2 cellular contexts compared by ENCODE assay signal in the genomic region with DNA sequence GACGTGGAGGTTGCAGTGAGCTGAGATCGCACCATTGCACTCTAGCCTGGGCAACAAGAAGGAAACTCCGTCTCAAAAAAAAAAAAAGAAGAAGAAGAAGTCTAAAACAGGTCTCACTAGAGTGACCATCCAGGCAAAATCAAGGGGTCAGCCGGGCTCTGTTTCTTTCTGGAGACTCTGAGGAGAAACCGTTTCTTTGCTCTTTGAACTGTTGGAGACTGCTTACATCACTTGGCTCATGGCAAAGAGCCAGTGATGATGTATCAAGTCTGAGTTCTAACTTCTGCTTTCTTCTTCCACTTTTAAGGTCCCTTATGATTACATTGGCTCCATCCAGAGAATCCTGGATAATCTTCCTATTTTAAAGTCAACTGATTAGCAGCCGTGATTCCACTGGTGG.
TF ChIP-seq lines count a peak whose summit lies in the region.

No MANE protein-coding gene starts in this region.

TF ChIP-seq in HEK293, 187 proteins besides CTCF, POLR2A, EP300 and RAD21 (continued from another document):
- TF ChIP-seq, protein P1, sequence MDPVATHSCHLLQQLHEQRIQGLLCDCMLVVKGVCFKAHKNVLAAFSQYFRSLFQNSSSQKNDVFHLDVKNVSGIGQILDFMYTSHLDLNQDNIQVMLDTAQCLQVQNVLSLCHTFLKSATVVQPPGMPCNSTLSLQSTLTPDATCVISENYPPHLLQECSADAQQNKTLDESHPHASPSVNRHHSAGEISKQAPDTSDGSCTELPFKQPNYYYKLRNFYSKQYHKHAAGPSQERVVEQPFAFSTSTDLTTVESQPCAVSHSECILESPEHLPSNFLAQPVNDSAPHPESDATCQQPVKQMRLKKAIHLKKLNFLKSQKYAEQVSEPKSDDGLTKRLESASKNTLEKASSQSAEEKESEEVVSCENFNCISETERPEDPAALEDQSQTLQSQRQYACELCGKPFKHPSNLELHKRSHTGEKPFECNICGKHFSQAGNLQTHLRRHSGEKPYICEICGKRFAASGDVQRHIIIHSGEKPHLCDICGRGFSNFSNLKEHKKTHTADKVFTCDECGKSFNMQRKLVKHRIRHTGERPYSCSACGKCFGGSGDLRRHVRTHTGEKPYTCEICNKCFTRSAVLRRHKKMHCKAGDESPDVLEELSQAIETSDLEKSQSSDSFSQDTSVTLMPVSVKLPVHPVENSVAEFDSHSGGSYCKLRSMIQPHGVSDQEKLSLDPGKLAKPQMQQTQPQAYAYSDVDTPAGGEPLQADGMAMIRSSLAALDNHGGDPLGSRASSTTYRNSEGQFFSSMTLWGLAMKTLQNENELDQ (tag by site-specific recombination; IDR thresholded peaks at IDR 0.05; ENCODE audit: low read depth), result peak; percentile 81; the same call in 1 of the 2 replicates

TF ChIP-seq in GM23338, 12 proteins besides CTCF, POLR2A, EP300 and RAD21 (continued from another document):
- TF ChIP-seq, protein P2, sequence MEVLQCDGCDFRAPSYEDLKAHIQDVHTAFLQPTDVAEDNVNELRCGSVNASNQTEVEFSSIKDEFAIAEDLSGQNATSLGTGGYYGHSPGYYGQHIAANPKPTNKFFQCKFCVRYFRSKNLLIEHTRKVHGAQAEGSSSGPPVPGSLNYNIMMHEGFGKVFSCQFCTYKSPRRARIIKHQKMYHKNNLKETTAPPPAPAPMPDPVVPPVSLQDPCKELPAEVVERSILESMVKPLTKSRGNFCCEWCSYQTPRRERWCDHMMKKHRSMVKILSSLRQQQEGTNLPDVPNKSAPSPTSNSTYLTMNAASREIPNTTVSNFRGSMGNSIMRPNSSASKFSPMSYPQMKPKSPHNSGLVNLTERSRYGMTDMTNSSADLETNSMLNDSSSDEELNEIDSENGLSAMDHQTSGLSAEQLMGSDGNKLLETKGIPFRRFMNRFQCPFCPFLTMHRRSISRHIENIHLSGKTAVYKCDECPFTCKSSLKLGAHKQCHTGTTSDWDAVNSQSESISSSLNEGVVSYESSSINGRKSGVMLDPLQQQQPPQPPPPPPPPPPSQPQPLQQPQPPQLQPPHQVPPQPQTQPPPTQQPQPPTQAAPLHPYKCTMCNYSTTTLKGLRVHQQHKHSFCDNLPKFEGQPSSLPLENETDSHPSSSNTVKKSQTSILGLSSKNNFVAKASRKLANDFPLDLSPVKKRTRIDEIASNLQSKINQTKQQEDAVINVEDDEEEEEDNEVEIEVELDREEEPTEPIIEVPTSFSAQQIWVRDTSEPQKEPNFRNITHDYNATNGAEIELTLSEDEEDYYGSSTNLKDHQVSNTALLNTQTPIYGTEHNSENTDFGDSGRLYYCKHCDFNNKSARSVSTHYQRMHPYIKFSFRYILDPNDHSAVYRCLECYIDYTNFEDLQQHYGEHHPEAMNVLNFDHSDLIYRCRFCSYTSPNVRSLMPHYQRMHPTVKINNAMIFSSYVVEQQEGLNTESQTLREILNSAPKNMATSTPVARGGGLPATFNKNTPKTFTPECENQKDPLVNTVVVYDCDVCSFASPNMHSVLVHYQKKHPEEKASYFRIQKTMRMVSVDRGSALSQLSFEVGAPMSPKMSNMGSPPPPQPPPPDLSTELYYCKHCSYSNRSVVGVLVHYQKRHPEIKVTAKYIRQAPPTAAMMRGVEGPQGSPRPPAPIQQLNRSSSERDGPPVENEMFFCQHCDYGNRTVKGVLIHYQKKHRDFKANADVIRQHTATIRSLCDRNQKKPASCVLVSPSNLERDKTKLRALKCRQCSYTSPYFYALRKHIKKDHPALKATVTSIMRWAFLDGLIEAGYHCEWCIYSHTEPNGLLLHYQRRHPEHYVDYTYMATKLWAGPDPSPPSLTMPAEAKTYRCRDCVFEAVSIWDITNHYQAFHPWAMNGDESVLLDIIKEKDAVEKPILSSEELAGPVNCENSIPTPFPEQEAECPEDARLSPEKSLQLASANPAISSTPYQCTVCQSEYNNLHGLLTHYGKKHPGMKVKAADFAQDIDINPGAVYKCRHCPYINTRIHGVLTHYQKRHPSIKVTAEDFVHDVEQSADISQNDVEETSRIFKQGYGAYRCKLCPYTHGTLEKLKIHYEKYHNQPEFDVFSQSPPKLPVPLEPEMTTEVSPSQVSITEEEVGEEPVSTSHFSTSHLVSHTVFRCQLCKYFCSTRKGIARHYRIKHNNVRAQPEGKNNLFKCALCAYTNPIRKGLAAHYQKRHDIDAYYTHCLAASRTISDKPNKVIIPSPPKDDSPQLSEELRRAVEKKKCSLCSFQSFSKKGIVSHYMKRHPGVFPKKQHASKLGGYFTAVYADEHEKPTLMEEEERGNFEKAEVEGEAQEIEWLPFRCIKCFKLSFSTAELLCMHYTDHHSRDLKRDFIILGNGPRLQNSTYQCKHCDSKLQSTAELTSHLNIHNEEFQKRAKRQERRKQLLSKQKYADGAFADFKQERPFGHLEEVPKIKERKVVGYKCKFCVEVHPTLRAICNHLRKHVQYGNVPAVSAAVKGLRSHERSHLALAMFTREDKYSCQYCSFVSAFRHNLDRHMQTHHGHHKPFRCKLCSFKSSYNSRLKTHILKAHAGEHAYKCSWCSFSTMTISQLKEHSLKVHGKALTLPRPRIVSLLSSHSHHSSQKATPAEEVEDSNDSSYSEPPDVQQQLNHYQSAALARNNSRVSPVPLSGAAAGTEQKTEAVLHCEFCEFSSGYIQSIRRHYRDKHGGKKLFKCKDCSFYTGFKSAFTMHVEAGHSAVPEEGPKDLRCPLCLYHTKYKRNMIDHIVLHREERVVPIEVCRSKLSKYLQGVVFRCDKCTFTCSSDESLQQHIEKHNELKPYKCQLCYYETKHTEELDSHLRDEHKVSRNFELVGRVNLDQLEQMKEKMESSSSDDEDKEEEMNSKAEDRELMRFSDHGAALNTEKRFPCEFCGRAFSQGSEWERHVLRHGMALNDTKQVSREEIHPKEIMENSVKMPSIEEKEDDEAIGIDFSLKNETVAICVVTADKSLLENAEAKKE (CRISPR knock-in tag; IDR thresholded peaks at IDR 0.05), result no peak
- TF ChIP-seq CREB1 (CRISPR knock-in tag; IDR thresholded peaks at IDR 0.05; ENCODE audit: low read depth), result no peak
- no peak for TF ChIP-seq POLR2AphosphoS5 (IDR thresholded peaks at IDR 0.05; ENCODE audit: low read depth)
- no peak for TF ChIP-seq STAT1 (IDR thresholded peaks at IDR 0.05; ENCODE audit: unreplicated experiment)
- TF ChIP-seq JUNB (IDR thresholded peaks at IDR 0.05; ENCODE audit: unreplicated experiment), result no peak
- TF ChIP-seq EZH2 (IDR thresholded peaks at IDR 0.05; ENCODE audit: low read depth, unreplicated experiment), result no peak
- TF ChIP-seq, protein P3, sequence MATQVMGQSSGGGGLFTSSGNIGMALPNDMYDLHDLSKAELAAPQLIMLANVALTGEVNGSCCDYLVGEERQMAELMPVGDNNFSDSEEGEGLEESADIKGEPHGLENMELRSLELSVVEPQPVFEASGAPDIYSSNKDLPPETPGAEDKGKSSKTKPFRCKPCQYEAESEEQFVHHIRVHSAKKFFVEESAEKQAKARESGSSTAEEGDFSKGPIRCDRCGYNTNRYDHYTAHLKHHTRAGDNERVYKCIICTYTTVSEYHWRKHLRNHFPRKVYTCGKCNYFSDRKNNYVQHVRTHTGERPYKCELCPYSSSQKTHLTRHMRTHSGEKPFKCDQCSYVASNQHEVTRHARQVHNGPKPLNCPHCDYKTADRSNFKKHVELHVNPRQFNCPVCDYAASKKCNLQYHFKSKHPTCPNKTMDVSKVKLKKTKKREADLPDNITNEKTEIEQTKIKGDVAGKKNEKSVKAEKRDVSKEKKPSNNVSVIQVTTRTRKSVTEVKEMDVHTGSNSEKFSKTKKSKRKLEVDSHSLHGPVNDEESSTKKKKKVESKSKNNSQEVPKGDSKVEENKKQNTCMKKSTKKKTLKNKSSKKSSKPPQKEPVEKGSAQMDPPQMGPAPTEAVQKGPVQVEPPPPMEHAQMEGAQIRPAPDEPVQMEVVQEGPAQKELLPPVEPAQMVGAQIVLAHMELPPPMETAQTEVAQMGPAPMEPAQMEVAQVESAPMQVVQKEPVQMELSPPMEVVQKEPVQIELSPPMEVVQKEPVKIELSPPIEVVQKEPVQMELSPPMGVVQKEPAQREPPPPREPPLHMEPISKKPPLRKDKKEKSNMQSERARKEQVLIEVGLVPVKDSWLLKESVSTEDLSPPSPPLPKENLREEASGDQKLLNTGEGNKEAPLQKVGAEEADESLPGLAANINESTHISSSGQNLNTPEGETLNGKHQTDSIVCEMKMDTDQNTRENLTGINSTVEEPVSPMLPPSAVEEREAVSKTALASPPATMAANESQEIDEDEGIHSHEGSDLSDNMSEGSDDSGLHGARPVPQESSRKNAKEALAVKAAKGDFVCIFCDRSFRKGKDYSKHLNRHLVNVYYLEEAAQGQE (IDR thresholded peaks at IDR 0.05; ENCODE audit: unreplicated experiment), result no peak
- no peak for TF ChIP-seq EZH2phosphoT487 (IDR thresholded peaks at IDR 0.05; ENCODE audit: unreplicated experiment)
- no peak for TF ChIP-seq ZNF331 (CRISPR knock-in tag; IDR thresholded peaks at IDR 0.05; ENCODE audit: low read depth)
